ENCODE assay signal across 16 cellular contexts in the genomic region with DNA sequence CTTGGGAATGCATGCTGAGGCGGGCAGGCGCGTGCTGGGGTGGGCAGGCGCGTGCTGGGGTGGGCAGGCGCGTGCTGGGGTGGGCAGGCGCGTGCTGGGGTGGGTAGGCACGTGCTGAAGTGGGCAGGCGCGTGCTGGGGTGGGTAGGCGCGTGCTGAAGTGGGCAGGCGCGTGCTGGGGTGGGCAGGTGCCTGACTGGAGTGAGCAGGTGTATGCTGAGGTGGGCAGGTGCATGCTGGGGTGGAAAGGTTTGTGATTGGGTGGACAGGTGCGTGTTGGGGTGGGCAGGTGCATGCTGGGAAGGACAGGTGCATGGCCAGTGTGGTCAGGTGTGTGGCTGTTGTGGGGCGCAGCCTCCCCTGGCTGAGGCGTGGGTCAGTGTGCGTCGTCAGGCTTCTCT.
A peak's percentile ranks its signal among the peaks of the same experiment; 100 is the strongest.
DNase-seq lines count a peak whose midpoint lies in the region; ATAC-seq lines count a peak whose summit lies in the region.
"Had no signal": no experiment of that assay in that cellular context is flagged by ENCODE, and none has a peak within 500 bp of the region (broad histone marks: within the 10 kb centered on the region; RNA-seq: fewer than 3 reads in every experiment).

No MANE protein-coding gene starts in this region.

- H3K4me1 Mint-ChIP-seq in stimulated activated naive CD8-positive, alpha-beta T cell treated with anti-CD3 and anti-CD28 coated beads, Interleukin-15, amount 100 ng/mL, for 72 hours: no peaks in the 10 kb centered on the region
- H3K4me1 Mint-ChIP-seq in stimulated activated memory B cell treated with anti-CD40 and anti-IgM and Interleukin-4, amounts not matched to agents 10 μg/mL and 1 μg/mL and 100 μg/mL, for 72 hours: no peaks in the 10 kb centered on the region
- H3K4me1 Mint-ChIP-seq: B cell; CD4-positive, CD25-positive, alpha-beta regulatory T cell had no signal

- H3K9me3 Mint-ChIP-seq in stimulated activated naive CD8-positive, alpha-beta T cell treated with anti-CD3 and anti-CD28 coated beads, Interleukin-15, amount 100 ng/mL, for 72 hours: no peaks in the 10 kb centered on the region
- H3K9me3 Mint-ChIP-seq in stimulated activated memory B cell treated with anti-CD40 and anti-IgM and Interleukin-4, amounts not matched to agents 10 μg/mL and 1 μg/mL and 100 μg/mL, for 72 hours: no peaks in the 10 kb centered on the region
- H3K9me3 Mint-ChIP-seq: CD8-positive, alpha-beta T cell had no signal

- H3K4me3 Mint-ChIP-seq in stimulated activated naive CD8-positive, alpha-beta T cell treated with anti-CD3 and anti-CD28 coated beads, Interleukin-15, amount 100 ng/mL, for 72 hours: no peak overlapping the region
- H3K4me3 Mint-ChIP-seq in stimulated activated memory B cell treated with anti-CD40 and anti-IgM and Interleukin-4, amounts not matched to agents 10 μg/mL and 1 μg/mL and 100 μg/mL, for 72 hours: no peak overlapping the region
- H3K4me3 Mint-ChIP-seq: B cell; CD4-positive, CD25-positive, alpha-beta regulatory T cell; CD8-positive, alpha-beta T cell had no signal

- H3K27me3 Mint-ChIP-seq in stimulated activated naive CD8-positive, alpha-beta T cell treated with anti-CD3 and anti-CD28 coated beads, Interleukin-15, amount 100 ng/mL, for 72 hours: no peaks in the 10 kb centered on the region
- H3K27me3 Mint-ChIP-seq in stimulated activated memory B cell treated with anti-CD40 and anti-IgM and Interleukin-4, amounts not matched to agents 10 μg/mL and 1 μg/mL and 100 μg/mL, for 72 hours: peaks cover 9% of the 10 kb centered on the region
- H3K27me3 Mint-ChIP-seq: B cell; CD4-positive, CD25-positive, alpha-beta regulatory T cell had no signal

- no peaks in the 10 kb centered on the region for H3K36me3 Mint-ChIP-seq in stimulated activated memory B cell treated with anti-CD40 and anti-IgM and Interleukin-4, amounts not matched to agents 10 μg/mL and 1 μg/mL and 100 μg/mL, for 72 hours
- H3K36me3 Mint-ChIP-seq: CD4-positive, CD25-positive, alpha-beta regulatory T cell; CD8-positive, alpha-beta T cell had no signal

- DNase-seq in NCI-H748 (lab: John Stamatoyannopoulos, UW; ENCODE audit: unreplicated experiment): peak; percentile 39
- DNase-seq in NCI-H748 treated with DMSO at 0.1 percent for 48 hours (lab: John Stamatoyannopoulos, UW): no peak
- DNase-seq in stimulated activated naive CD8-positive, alpha-beta T cell treated with anti-CD3 and anti-CD28 coated beads, Interleukin-15, amount 100 ng/mL, for 72 hours: no peak
- DNase-seq in stimulated activated naive CD8-positive, alpha-beta T cell treated with anti-CD3 and anti-CD28 coated beads, Interleukin-15, Interleukin-2, amounts not matched to agents 100 U/mL and 50 U/mL, for 24 hours: no peak
- DNase-seq: Caco-2; CD4-positive, CD25-positive, alpha-beta regulatory T cell; CD8-positive, alpha-beta T cell; DMS153; DND-41; GM23248; H7; HCEC 1CT had no signal

- H3K27ac Mint-ChIP-seq in stimulated activated naive CD8-positive, alpha-beta T cell treated with anti-CD3 and anti-CD28 coated beads, Interleukin-15, amount 100 ng/mL, for 72 hours: no peak overlapping the region
- no peak overlapping the region for H3K27ac Mint-ChIP-seq in stimulated activated memory B cell treated with anti-CD40 and anti-IgM and Interleukin-4, amounts not matched to agents 10 μg/mL and 1 μg/mL and 100 μg/mL, for 72 hours
- H3K27ac Mint-ChIP-seq: B cell; CD4-positive, CD25-positive, alpha-beta regulatory T cell; CD8-positive, alpha-beta T cell had no signal

- peak; percentile 39 for ATAC-seq in stimulated activated naive CD8-positive, alpha-beta T cell treated with anti-CD3 and anti-CD28 coated beads, Interleukin-15, amount 100 ng/mL, for 72 hours
- no peak for ATAC-seq in stimulated activated naive CD8-positive, alpha-beta T cell treated with anti-CD3 and anti-CD28 coated beads, Interleukin-15, Interleukin-2, amounts not matched to agents 100 U/mL and 50 U/mL, for 24 hours
- ATAC-seq in stimulated activated memory B cell treated with anti-CD40 and anti-IgM and Interleukin-4, amounts not matched to agents 10 μg/mL and 1 μg/mL and 100 μg/mL, for 72 hours: peak; percentile 21
- ATAC-seq in HG02973 (IDR thresholded peaks at IDR 0.05; ENCODE audit: unreplicated experiment) (no peak), HG02870 (IDR thresholded peaks at IDR 0.05; ENCODE audit: unreplicated experiment) (no peak)
- ATAC-seq: CD8-positive, alpha-beta T cell had no signal

Comparison
In these comparisons a context has a peak if more than half of its experiments do, and no peak if none do; other contexts are left out.
1. ATAC-seq: peak in stimulated activated naive CD8-positive, alpha-beta T cell treated with anti-CD3 and anti-CD28 coated beads, Interleukin-15, amount 100 ng/mL, for 72 hours (single experiment) and stimulated activated memory B cell treated with anti-CD40 and anti-IgM and Interleukin-4, amounts not matched to agents 10 μg/mL and 1 μg/mL and 100 μg/mL, for 72 hours (single experiment); none in stimulated activated naive CD8-positive, alpha-beta T cell treated with anti-CD3 and anti-CD28 coated beads, Interleukin-15, Interleukin-2, amounts not matched to agents 100 U/mL and 50 U/mL, for 24 hours (single experiment), HG02973 (single experiment) and HG02870 (single experiment).